ENCODE assay signal across 8 cellular contexts in the genomic region with DNA sequence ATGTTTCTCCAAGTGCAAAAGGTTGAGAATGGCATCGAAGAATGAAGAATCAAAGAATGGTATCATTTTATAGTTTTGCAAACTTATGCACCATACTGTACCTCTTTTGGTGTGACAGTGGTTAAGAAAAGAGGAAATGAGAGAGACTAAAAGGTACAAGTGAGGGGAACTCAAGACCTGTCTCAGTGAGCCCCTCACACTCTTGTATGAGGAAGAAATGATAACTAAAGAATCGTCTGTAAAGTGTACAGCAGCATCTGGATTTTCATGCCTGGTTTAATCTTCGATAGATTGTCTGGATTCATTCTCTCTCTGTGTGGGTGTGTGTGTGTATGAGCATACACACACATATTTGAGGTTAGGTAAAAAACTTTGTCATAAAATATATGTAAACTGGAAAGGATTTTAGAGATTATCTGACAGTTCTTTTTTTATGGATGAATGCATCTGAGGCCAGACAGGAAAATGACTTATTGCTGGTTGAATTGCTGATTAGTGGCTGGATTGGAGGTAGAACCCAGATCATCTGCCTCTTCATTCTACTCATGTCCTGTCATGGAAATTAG. TPM values are rescaled to one million over a fixed set of nuclear protein-coding genes. Genes with fewer than 3 reads are reported as not detected.
DNase-seq lines count a peak whose midpoint lies in the region; ATAC-seq and TF ChIP-seq lines count a peak whose summit lies in the region.

No MANE protein-coding gene starts in this region.

- TF ChIP-seq POLR2A in spleen (IDR thresholded peaks at IDR 0.05), result no peak

- H3K9me3 Mint-ChIP-seq in activated B cell treated with CpG ODN at 0.5 μM for 24 hours (no peaks in the 10 kb centered on the region), T-cell (no peaks in the 10 kb centered on the region)

- 31 to 44% (median 41%) methylated on average over 3 of the region's 3 CpGs for WGBS in spleen, 5 donors

- H3K36me3 Mint-ChIP-seq in activated B cell treated with CpG ODN at 0.5 μM for 24 hours (ENCODE audit: low read depth) (peaks cover 16% of the 10 kb centered on the region), T-cell (peaks cover 26% of the 10 kb centered on the region)

- H3K27me3 ChIP-seq in A673 (replicated peaks; ENCODE audit: insufficient read depth, low read depth, low read length, poor library complexity), result no peaks in the 10 kb centered on the region
- H3K27me3 ChIP-seq in spleen (replicated peaks in 1 of 7), result no peaks in the 10 kb centered on the region

- DNase-seq in A673 (ENCODE audit: low spot score) (no peak), activated B cell treated with CpG ODN at 0.5 μM for 24 hours (no peak), spleen (no peak), T-cell (no peak), NCI-H1092 treated with DMSO at 0.1 percent for 48 hours (lab: John Stamatoyannopoulos, UW) (no peak)
- DNase-seq in central memory CD4-positive, alpha-beta T cell, result no peak

- H3K4me1 Mint-ChIP-seq in activated B cell treated with CpG ODN at 0.5 μM for 24 hours (peaks cover 83% of the 10 kb centered on the region), T-cell (peaks cover 46 to 51% (median 46%) of the 10 kb centered on the region in 3 donors)

- POLR2A ChIA-PET in A673 (lab: Charles Lee; ENCODE audit: low non-redundant PET), result no interaction called here
- POLR2A ChIA-PET in activated B cell treated with CpG ODN at 0.5 μM for 24 hours (lab: Charles Lee), result interaction anchor here (0.5 to 9.0 kb wide), 9 partner anchors 16 to 1714 kb away, joined by 3 to 166 read pairs (median 9); a partner anchor contains a TSS
- POLR2A ChIA-PET in T-cell (lab: Charles Lee), result interaction anchor here in 1 of 2 donors (0.6 kb wide), 1 partner anchor 80 kb away, joined by 3 read pairs; no protein-coding TSS in a partner anchor

- peak overlapping the region; percentile 67 for H3K27ac ChIP-seq in A673 (ENCODE audit: low read depth, low read length, poor library complexity, severe bottlenecking)
- H3K27ac ChIP-seq in spleen, result peak overlapping the region; percentile 17 to 100 (median 86)

- H3K27ac Mint-ChIP-seq in activated B cell treated with CpG ODN at 0.5 μM for 24 hours (peak overlapping the region; percentile 91), T-cell (peak overlapping the region in 1 of 2 donors; percentile 23)

- no peaks in the 10 kb centered on the region for H3K27me3 Mint-ChIP-seq in activated B cell treated with CpG ODN at 0.5 μM for 24 hours
- no peaks in the 10 kb centered on the region for H3K27me3 Mint-ChIP-seq in T-cell

- intact Hi-C loops in A673 (cut with micrococcal nuclease; ENCODE audit: unreplicated experiment) (loop anchor here (5.0 kb wide), 2 partner anchors 169 to 274 kb away; no protein-coding TSS in a partner anchor), activated B cell treated with CpG ODN at 0.5 μM for 24 hours (cut with micrococcal nuclease) (loop anchor here (1.0 to 10.0 kb wide), 7 partner anchors 46 to 1424 kb away; no protein-coding TSS in a partner anchor), spleen (cut with DNase I; ENCODE audit: low total_unique reads) (loop anchor here (10.0 kb wide), 1 partner anchor 86 kb away; no protein-coding TSS in a partner anchor)

- H3K36me3 ChIP-seq in A673 (ENCODE audit: insufficient read depth, low read length, poor library complexity, severe bottlenecking) (no peaks in the 10 kb centered on the region), spleen (no peaks in the 10 kb centered on the region)

- H3K4me3 Mint-ChIP-seq in activated B cell treated with CpG ODN at 0.5 μM for 24 hours, result peak overlapping the region; percentile 69
- H3K4me3 Mint-ChIP-seq in T-cell, result no peak overlapping the region

- BruUV-seq in A673 (replicated peaks; lab: Mats Ljungman, UMichigan), result no TSS peak

- TF ChIP-seq CTCF in A673 (conservative IDR thresholded peaks at IDR 0.05; ENCODE audit: low read depth, low read length) (no peak), activated B cell treated with CpG ODN at 0.5 μM for 24 hours (IDR thresholded peaks at IDR 0.05) (no peak), spleen (IDR thresholded peaks at IDR 0.05 in 8 of 11, conservative IDR thresholded peaks at IDR 0.05 in 3 of 11) (no peak)

- CTCF ChIA-PET in A673 (lab: Charles Lee), result no interaction called here
- CTCF ChIA-PET in activated B cell treated with CpG ODN at 0.5 μM for 24 hours (lab: Charles Lee), result interaction anchor here (1.0 to 2.2 kb wide), 2 partner anchors 17 to 71 kb away, joined by 3 to 8 read pairs; no protein-coding TSS in a partner anchor
- CTCF ChIA-PET in T-cell (lab: Charles Lee), result no interaction called here

- H3K4me1 ChIP-seq in A673 (ENCODE audit: insufficient read depth, low read length, poor library complexity, severe bottlenecking) (peaks cover 79% of the 10 kb centered on the region), spleen (peaks cover 47 to 87% (median 70%) of the 10 kb centered on the region in 6 donors)

- ATAC-seq in GM19043 (IDR thresholded peaks at IDR 0.05; ENCODE audit: low read depth, unreplicated experiment) (peak; percentile 70), HG03108 (IDR thresholded peaks at IDR 0.05; ENCODE audit: unreplicated experiment) (peak; percentile 55), activated B cell treated with CpG ODN at 0.5 μM for 24 hours (ENCODE audit: low read depth) (peak; percentile 66), T-cell (replicated peaks in 1 of 4) (no peak)

- H3K9me3 ChIP-seq in A673 (ENCODE audit: low read depth, low read length, poor library complexity, severe bottlenecking) (no peaks in the 10 kb centered on the region), spleen (no peaks in the 10 kb centered on the region)

- H3K4me3 ChIP-seq in A673 (ENCODE audit: low read depth, low read length, poor library complexity, severe bottlenecking) (peak overlapping the region; percentile 23), spleen (peak overlapping the region in 1 of 8 donors; percentile 44)

RNA-seq across cellular contexts. Expression of a gene that starts 15.9 kb away (rescaled TPM):
- total RNA-seq in A673 (2021) (395 and 440 TPM in 2 replicates), activated B cell treated with CpG ODN at 0.5 μM for 24 hours (231 and 247 TPM in 2 replicates), spleen (100 to 1,000 TPM; 118 to 297 (median 211) TPM), T-cell (100 to 1,000 TPM; 165 to 265 (median 217) TPM)
- 10 to 100 TPM; 40.7 to 55.9 (median 49.8) TPM for polyA plus RNA-seq in spleen

Comparison
In these comparisons a context has a peak if more than half of its experiments do, and no peak if none do; other contexts are left out.
1. ATAC-seq: peak in GM19043 (single experiment), HG03108 (single experiment) and activated B cell treated with CpG ODN at 0.5 μM for 24 hours (single experiment); none in T-cell (0 of 4).